ENCODE assay signal across 9 cellular contexts in the genomic region with DNA sequence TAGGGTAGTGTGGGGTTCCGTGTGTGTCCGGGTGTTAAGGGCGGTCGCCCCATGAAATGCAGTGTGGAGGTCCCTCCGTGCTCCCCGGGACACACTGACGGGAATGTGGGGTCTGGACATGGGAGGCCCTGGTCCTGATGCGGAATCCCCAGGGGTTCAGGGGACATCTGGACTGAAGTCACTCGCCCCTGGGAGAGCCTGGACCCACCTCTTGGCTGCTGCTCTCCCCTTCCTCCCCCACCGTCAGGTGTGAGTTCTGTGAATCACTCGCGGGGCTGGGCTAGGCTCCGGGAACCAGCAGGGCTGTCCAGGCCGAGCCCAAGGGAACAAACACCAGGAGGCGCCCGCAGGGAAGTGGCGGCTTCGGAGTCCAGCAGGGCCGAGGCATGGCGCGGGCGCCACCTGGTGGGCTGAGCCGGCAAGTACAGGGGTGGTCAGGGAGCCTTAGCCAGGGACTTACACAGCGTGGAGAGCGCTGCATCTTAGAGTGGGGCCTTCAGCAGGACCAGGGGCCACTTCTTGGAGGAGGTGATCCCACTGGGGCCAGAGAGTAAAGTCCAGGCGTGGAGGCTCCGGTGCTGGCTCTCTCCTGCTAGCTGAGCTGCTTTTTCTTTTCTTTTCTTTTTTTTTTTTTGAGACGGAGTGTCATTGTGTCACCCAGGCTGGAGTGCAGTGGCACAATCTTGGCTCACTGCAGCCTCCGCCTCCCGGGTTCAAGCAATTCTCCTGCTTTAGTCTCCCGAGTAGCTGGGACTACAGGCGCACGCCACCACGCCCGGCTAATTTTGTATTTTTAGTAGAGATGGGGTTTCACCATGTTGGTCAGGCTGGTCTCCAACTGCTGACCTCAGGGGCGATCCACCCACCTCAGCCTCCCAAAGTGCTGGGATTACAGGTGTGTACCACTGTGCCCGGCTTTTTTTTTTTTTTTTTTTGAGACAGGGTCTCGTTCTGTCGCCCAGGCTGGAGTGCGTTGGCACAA. TPM values are rescaled to one million over a fixed set of nuclear protein-coding genes. Genes with fewer than 3 reads are reported as not detected.
DNase-seq lines count a peak whose midpoint lies in the region; ATAC-seq and TF ChIP-seq lines count a peak whose summit lies in the region.
"Had no signal": no experiment of that assay in that cellular context is flagged by ENCODE, and none has a peak within 500 bp of the region (broad histone marks: within the 10 kb centered on the region; RNA-seq: fewer than 3 reads in every experiment).

No MANE protein-coding gene starts in this region.

- ATAC-seq in SK-N-SH treated with all-trans-retinoic acid at 6 μM for 48 hours (peak; percentile 94), upper lobe of right lung (peak; percentile 96)

- peak; percentile 82 for DNase-seq in G401 (ENCODE audit: low spot score)
- DNase-seq in HFF-Myc (ENCODE audit: extremely low read depth, low read depth): peak; percentile 65
- peak; percentile 62 for DNase-seq in NCI-H1092 treated with DMSO at 0.1 percent for 48 hours (lab: John Stamatoyannopoulos, UW)
- DNase-seq in activated naive CD4-positive, alpha-beta T cell treated with anti-CD3 and anti-CD28 coated beads, Interleukin-2, amount 50 U/mL, for 16 hours: peak; percentile 83
- DNase-seq in head of caudate nucleus: peak; percentile 63 to 97 (median 92)
- DNase-seq in posterior cingulate gyrus: peak; percentile 78 to 99 (median 94)
- peak; percentile 96 for DNase-seq in upper lobe of right lung

- peak; percentile 100 for TF ChIP-seq CTCF in HFF-Myc (IDR thresholded peaks at IDR 0.05; ENCODE audit: low read depth, low read length, missing control alignments)
- TF ChIP-seq CTCF in upper lobe of right lung (IDR thresholded peaks at IDR 0.05): peak; percentile 99

- peaks cover 4% of the 10 kb centered on the region for H3K4me1 ChIP-seq in upper lobe of right lung

- H3K36me3 ChIP-seq in upper lobe of right lung: no peaks in the 10 kb centered on the region

- H3K4me3 ChIP-seq in HFF-Myc (replicated peaks; ENCODE audit: low read depth, low read length) (no peak overlapping the region), upper lobe of right lung (no peak overlapping the region)
- H3K4me3 ChIP-seq: skin epidermis had no signal

- H3K27me3 ChIP-seq in upper lobe of right lung: no peaks in the 10 kb centered on the region

- H3K27ac ChIP-seq in upper lobe of right lung: no peak overlapping the region

- in situ Hi-C loops in G401 (cut with HindIII; ENCODE audit: low sequenced_read_pairs): no loop called here

- intact Hi-C loops in head of caudate nucleus (cut with DNase I): loop anchor here (2.0 kb wide), 1 partner anchor 211 kb away; no protein-coding TSS in a partner anchor
- intact Hi-C loops in posterior cingulate gyrus (cut with DNase I): loop anchor here (1.0 kb wide), 1 partner anchor 211 kb away; no protein-coding TSS in a partner anchor
- intact Hi-C loops in upper lobe of right lung (cut with DNase I): no loop called here

- no peaks in the 10 kb centered on the region for H3K9me3 ChIP-seq in upper lobe of right lung

TF ChIP-seq in SK-N-SH treated with all-trans-retinoic acid at 6 μM for 48 hours, 23 proteins besides CTCF, POLR2A, EP300 and RAD21:
- TF ChIP-seq, protein P1, sequence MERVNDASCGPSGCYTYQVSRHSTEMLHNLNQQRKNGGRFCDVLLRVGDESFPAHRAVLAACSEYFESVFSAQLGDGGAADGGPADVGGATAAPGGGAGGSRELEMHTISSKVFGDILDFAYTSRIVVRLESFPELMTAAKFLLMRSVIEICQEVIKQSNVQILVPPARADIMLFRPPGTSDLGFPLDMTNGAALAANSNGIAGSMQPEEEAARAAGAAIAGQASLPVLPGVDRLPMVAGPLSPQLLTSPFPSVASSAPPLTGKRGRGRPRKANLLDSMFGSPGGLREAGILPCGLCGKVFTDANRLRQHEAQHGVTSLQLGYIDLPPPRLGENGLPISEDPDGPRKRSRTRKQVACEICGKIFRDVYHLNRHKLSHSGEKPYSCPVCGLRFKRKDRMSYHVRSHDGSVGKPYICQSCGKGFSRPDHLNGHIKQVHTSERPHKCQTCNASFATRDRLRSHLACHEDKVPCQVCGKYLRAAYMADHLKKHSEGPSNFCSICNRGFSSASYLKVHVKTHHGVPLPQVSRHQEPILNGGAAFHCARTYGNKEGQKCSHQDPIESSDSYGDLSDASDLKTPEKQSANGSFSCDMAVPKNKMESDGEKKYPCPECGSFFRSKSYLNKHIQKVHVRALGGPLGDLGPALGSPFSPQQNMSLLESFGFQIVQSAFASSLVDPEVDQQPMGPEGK (CRISPR knock-in tag; IDR thresholded peaks at IDR 0.05; ENCODE audit: borderline replicate concordance): no peak
- no peak for TF ChIP-seq CSDC2 (CRISPR knock-in tag; IDR thresholded peaks at IDR 0.05)
- TF ChIP-seq ESRRG (CRISPR knock-in tag; IDR thresholded peaks at IDR 0.05): no peak
- TF ChIP-seq TOX (CRISPR knock-in tag; IDR thresholded peaks at IDR 0.05; ENCODE audit: borderline replicate concordance): no peak
- no peak for TF ChIP-seq TCF4 (CRISPR knock-in tag; IDR thresholded peaks at IDR 0.05; ENCODE audit: borderline replicate concordance)
- TF ChIP-seq BACH2 (CRISPR knock-in tag; IDR thresholded peaks at IDR 0.05; ENCODE audit: borderline replicate concordance): no peak
- TF ChIP-seq, protein P2, sequence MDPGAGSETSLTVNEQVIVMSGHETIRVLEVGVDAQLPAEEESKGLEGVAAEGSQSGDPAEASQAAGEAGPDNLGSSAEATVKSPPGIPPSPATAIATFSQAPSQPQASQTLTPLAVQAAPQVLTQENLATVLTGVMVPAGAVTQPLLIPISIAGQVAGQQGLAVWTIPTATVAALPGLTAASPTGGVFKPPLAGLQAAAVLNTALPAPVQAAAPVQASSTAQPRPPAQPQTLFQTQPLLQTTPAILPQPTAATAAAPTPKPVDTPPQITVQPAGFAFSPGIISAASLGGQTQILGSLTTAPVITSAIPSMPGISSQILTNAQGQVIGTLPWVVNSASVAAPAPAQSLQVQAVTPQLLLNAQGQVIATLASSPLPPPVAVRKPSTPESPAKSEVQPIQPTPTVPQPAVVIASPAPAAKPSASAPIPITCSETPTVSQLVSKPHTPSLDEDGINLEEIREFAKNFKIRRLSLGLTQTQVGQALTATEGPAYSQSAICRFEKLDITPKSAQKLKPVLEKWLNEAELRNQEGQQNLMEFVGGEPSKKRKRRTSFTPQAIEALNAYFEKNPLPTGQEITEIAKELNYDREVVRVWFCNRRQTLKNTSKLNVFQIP (CRISPR knock-in tag; IDR thresholded peaks at IDR 0.05; ENCODE audit: borderline replicate concordance, low read depth): no peak
- TF ChIP-seq ARNTL (CRISPR knock-in tag; IDR thresholded peaks at IDR 0.05; ENCODE audit: borderline replicate concordance, low read depth): no peak
- no peak for TF ChIP-seq ISL1 (CRISPR knock-in tag; IDR thresholded peaks at IDR 0.05)
- no peak for TF ChIP-seq OSR1 (CRISPR knock-in tag; IDR thresholded peaks at IDR 0.05)
- TF ChIP-seq ZNF8 (CRISPR knock-in tag; IDR thresholded peaks at IDR 0.05): no peak
- no peak for TF ChIP-seq ZFP30 (CRISPR knock-in tag; IDR thresholded peaks at IDR 0.05)
- TF ChIP-seq RARB (CRISPR knock-in tag; IDR thresholded peaks at IDR 0.05): no peak
- no peak for TF ChIP-seq GLIS3 (CRISPR knock-in tag; IDR thresholded peaks at IDR 0.05)
- TF ChIP-seq ZNF565 (CRISPR knock-in tag; conservative IDR thresholded peaks at IDR 0.05; ENCODE audit: low read depth): no peak
- TF ChIP-seq, protein P3, sequence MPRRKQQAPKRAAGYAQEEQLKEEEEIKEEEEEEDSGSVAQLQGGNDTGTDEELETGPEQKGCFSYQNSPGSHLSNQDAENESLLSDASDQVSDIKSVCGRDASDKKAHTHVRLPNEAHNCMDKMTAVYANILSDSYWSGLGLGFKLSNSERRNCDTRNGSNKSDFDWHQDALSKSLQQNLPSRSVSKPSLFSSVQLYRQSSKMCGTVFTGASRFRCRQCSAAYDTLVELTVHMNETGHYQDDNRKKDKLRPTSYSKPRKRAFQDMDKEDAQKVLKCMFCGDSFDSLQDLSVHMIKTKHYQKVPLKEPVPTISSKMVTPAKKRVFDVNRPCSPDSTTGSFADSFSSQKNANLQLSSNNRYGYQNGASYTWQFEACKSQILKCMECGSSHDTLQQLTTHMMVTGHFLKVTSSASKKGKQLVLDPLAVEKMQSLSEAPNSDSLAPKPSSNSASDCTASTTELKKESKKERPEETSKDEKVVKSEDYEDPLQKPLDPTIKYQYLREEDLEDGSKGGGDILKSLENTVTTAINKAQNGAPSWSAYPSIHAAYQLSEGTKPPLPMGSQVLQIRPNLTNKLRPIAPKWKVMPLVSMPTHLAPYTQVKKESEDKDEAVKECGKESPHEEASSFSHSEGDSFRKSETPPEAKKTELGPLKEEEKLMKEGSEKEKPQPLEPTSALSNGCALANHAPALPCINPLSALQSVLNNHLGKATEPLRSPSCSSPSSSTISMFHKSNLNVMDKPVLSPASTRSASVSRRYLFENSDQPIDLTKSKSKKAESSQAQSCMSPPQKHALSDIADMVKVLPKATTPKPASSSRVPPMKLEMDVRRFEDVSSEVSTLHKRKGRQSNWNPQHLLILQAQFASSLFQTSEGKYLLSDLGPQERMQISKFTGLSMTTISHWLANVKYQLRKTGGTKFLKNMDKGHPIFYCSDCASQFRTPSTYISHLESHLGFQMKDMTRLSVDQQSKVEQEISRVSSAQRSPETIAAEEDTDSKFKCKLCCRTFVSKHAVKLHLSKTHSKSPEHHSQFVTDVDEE (CRISPR knock-in tag; IDR thresholded peaks at IDR 0.05): no peak
- TF ChIP-seq ZNF70 (CRISPR knock-in tag; IDR thresholded peaks at IDR 0.05): no peak
- no peak for TF ChIP-seq PPARA (CRISPR knock-in tag; IDR thresholded peaks at IDR 0.05; ENCODE audit: borderline replicate concordance)

RNA-seq across cellular contexts. Expression of a gene that starts 20.1 kb away (rescaled TPM):
- total RNA-seq in G401 (2014; rRNA removed; shearing (Covaris generic)): 103 TPM in 2 replicates
- total RNA-seq in upper lobe of right lung: 37.1 TPM
